ENCODE assay signal across 12 cellular contexts in the genomic region with DNA sequence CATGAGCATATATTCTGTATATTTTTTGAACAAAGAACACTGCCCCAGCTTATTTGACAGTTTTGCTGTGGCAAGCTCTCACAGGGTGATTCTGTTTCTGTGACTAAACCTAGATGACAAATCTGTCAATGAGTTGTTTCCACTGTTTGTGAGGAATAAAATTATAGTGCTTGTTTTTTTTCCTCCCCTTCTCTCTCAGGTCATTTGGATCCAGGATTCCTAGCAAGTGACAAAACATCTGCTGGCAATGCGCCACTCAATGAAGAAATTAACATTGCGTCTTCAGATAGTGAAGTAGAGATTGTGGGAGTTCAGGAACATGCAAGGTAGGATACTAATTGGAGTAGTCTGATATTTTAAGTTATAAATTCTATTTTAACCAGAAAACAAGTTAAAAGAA.
DNase-seq lines count a peak whose midpoint lies in the region; ATAC-seq and TF ChIP-seq lines count a peak whose summit lies in the region.
"Had no signal": no experiment of that assay in that cellular context is flagged by ENCODE, and none has a peak within 500 bp of the region (broad histone marks: within the 10 kb centered on the region; RNA-seq: fewer than 3 reads in every experiment).

No MANE protein-coding gene starts in this region.

- peak overlapping the region; percentile 41 for H3K27ac ChIP-seq in RWPE2 (ENCODE audit: poor library complexity, severe bottlenecking)
- H3K27ac ChIP-seq in osteoblast (ENCODE audit: low read depth, low read length): peak overlapping the region; percentile 68
- H3K27ac ChIP-seq: lower lobe of right lung, psoas muscle had no signal

- no peak for TF ChIP-seq CTCF in RWPE2 (IDR thresholded peaks at IDR 0.05; ENCODE audit: poor library complexity, severe bottlenecking)
- TF ChIP-seq CTCF in epithelial cell of proximal tubule (conservative IDR thresholded peaks at IDR 0.05; ENCODE audit: low read depth, low read length): no peak
- TF ChIP-seq CTCF in osteoblast (IDR thresholded peaks at IDR 0.05; ENCODE audit: extremely low read depth, low read depth, low read length): no peak

- no peaks in the 10 kb centered on the region for H4K20me1 ChIP-seq in osteoblast (ENCODE audit: insufficient read depth, low read length)

- ATAC-seq in RWPE2 (ENCODE audit: low read depth): no peak
- no peak for ATAC-seq in left lobe of liver
- ATAC-seq in HG03378 (IDR thresholded peaks at IDR 0.05; ENCODE audit: unreplicated experiment): no peak
- ATAC-seq: lower lobe of right lung had no signal

- H3K9me3 ChIP-seq in RWPE2 (ENCODE audit: severe bottlenecking) (no peaks in the 10 kb centered on the region), osteoblast (ENCODE audit: low read depth, low read length) (no peaks in the 10 kb centered on the region)
- H3K9me3 ChIP-seq: lower lobe of right lung, psoas muscle had no signal

- peaks cover 40% of the 10 kb centered on the region for H3K79me2 ChIP-seq in osteoblast (ENCODE audit: insufficient read depth, low read length)

- no peak overlapping the region for H2AFZ ChIP-seq in osteoblast (ENCODE audit: low read length)

- no peak overlapping the region for H3K4me3 ChIP-seq in RWPE2 (ENCODE audit: severe bottlenecking)
- no peak overlapping the region for H3K4me3 ChIP-seq in epithelial cell of proximal tubule (ENCODE audit: low read depth, low read length)
- no peak overlapping the region for H3K4me3 ChIP-seq in osteoblast (ENCODE audit: insufficient read depth, low read length)
- H3K4me3 ChIP-seq: lower lobe of right lung, psoas muscle had no signal

- DNase-seq in GM04504 (ENCODE audit: low read depth) (peak; percentile 27), RWPE2 (ENCODE audit: low spot score) (no peak), epithelial cell of proximal tubule (ENCODE audit: low read depth) (peak; percentile 71), osteoblast (ENCODE audit: insufficient read length, low spot score, missing footprints) (peak; percentile 84), left lobe of liver (ENCODE audit: low spot score) (no peak), UCSD-AML1 (lab: John Stamatoyannopoulos, UW; ENCODE audit: unreplicated experiment) (no peak)
- no peak for DNase-seq in activated effector memory CD4-positive, alpha-beta T cell treated with anti-CD3 and anti-CD28 coated beads, Interleukin-2, amount 50 U/mL, for 16 hours
- DNase-seq: Karpas-422; lower lobe of right lung; stimulated activated CD4-positive, alpha-beta T cell treated with anti-CD3 and anti-CD28 coated beads, Interleukin-4, amount 100 ng/mL, for 1 hour had no signal

- H3K4me2 ChIP-seq in osteoblast (ENCODE audit: insufficient read depth, low read length): peak overlapping the region; percentile 0

- H3K4me1 ChIP-seq in RWPE2 (ENCODE audit: insufficient read depth, poor library complexity, severe bottlenecking) (peaks cover 44% of the 10 kb centered on the region), osteoblast (ENCODE audit: insufficient read depth, low read length) (peaks cover 27% of the 10 kb centered on the region)

- H3K27me3 ChIP-seq in RWPE2 (ENCODE audit: insufficient read depth, poor library complexity, severe bottlenecking): no peaks in the 10 kb centered on the region
- no peaks in the 10 kb centered on the region for H3K27me3 ChIP-seq in osteoblast (ENCODE audit: insufficient read depth, low read length)

- H3K36me3 ChIP-seq in RWPE2 (ENCODE audit: low read depth): peaks cover 11% of the 10 kb centered on the region
- no peaks in the 10 kb centered on the region for H3K36me3 ChIP-seq in osteoblast (ENCODE audit: insufficient read depth, low read length)

Comparison
In these comparisons a context has a peak if more than half of its experiments do, and no peak if none do; other contexts are left out.
1. DNase-seq: peak in GM04504 (single experiment), epithelial cell of proximal tubule (single experiment) and osteoblast (single experiment); none in RWPE2 (single experiment), left lobe of liver (single experiment), activated effector memory CD4-positive, alpha-beta T cell treated with anti-CD3 and anti-CD28 coated beads, Interleukin-2, amount 50 U/mL, for 16 hours (single experiment) and UCSD-AML1 (single experiment).